Comparison of ENCODE assay signal across 9 cellular contexts in genomic region chr4:185535818-185536729, GRCh38. TPM values are rescaled to one million over a fixed set of nuclear protein-coding genes. Genes with fewer than 3 reads are reported as not detected.
A peak's percentile ranks its signal among the peaks of the same experiment; 100 is the strongest.
DNase-seq lines count a peak whose midpoint lies in the region; ATAC-seq and TF ChIP-seq lines count a peak whose summit lies in the region.
"Had no signal": no experiment of that assay in that cellular context is flagged by ENCODE, and none has a peak within 500 bp of the region (broad histone marks: within the 10 kb centered on the region; RNA-seq: fewer than 3 reads in every experiment).

No MANE protein-coding gene starts in this region.

- no peak for TF ChIP-seq CTCF in ascending aorta (IDR thresholded peaks at IDR 0.05)

- H3K27me3 ChIP-seq in ascending aorta (no peaks in the 10 kb centered on the region), skeletal muscle tissue (ENCODE audit: control insufficient read depth in 3 of 3, insufficient read depth in 3 of 3, low read length in 3 of 3) (no peaks in the 10 kb centered on the region)

- H3K36me3 ChIP-seq in ascending aorta (no peaks in the 10 kb centered on the region), skeletal muscle tissue (ENCODE audit: control insufficient read depth in 3 of 3, insufficient read depth in 3 of 3, low read length in 3 of 3) (peaks cover 0 to 9% (median 6%) of the 10 kb centered on the region in 3 donors)

- intact Hi-C loops in ascending aorta (cut with DNase I) = loop anchor here (1.0 to 2.0 kb wide), 3 partner anchors 31 to 65 kb away; partner anchors contain the start of gene CCDC110

- H3K4me1 ChIP-seq in ascending aorta (peaks cover 4 to 8% of the 10 kb centered on the region in 2 donors), skeletal muscle tissue (ENCODE audit: control insufficient read depth in 3 of 3, insufficient read depth in 3 of 3, low read length in 3 of 3) (peaks cover 12 to 14% (median 14%) of the 10 kb centered on the region in 3 donors)

- ATAC-seq in HG02981 (IDR thresholded peaks at IDR 0.05; ENCODE audit: unreplicated experiment) = no peak

- H3K27ac ChIP-seq in ascending aorta (peak overlapping the region; percentile 94 to 98), skeletal muscle tissue (ENCODE audit: low read depth, low read length) (peak overlapping the region; percentile 78)
- H3K27ac ChIP-seq: HL-60 had no signal

- H3K9ac ChIP-seq in skeletal muscle tissue (ENCODE audit: low read depth in 1 of 3, low read length in 3 of 3) = peak overlapping the region; percentile 66 to 78 (median 77)

- H3K9me3 ChIP-seq in ascending aorta (no peaks in the 10 kb centered on the region), iPS-18c (ENCODE audit: control insufficient read depth, insufficient read depth, low read length) (no peaks in the 10 kb centered on the region), skeletal muscle tissue (ENCODE audit: control insufficient read depth in 3 of 3, low read length in 3 of 3) (no peaks in the 10 kb centered on the region)

- DNase-seq in HT1080 (ENCODE audit: low read depth) (peak; percentile 16), ascending aorta (ENCODE audit: low spot score in 2 of 2) (peak in 1 of 2 donors; percentile 82), UCSD-AML1 (lab: John Stamatoyannopoulos, UW; ENCODE audit: unreplicated experiment) (no peak), HK-2 (ENCODE audit: unreplicated experiment) (no peak)
- no peak for DNase-seq in activated CD8-positive, alpha-beta memory T cell treated with anti-CD3 and anti-CD28 coated beads for 24 hours

- H3K4me3 ChIP-seq in ascending aorta (peak overlapping the region; percentile 65 to 93), iPS-18c (ENCODE audit: insufficient read depth, low read depth, low read length) (peak overlapping the region; percentile 75), skeletal muscle tissue (ENCODE audit: low read length in 3 of 3) (peak overlapping the region; percentile 49 to 74 (median 71))

RNA-seq across cellular contexts. Expression of gene PDLIM3, which starts 0.8 kb away (rescaled TPM):
- total RNA-seq in HT1080 (2014; rRNA removed; shearing (Covaris generic)) = 11.4 and 16.3 TPM in 2 replicates
- polyA plus RNA-seq in HT1080 (2015; cell fraction: cytosol; rRNA removed) = 4.5 and 4.9 TPM in 2 replicates
- polyA plus RNA-seq in HT1080 (2015; cell fraction: nucleus; rRNA removed) = 6.3 and 9.0 TPM in 2 replicates
- total RNA-seq in ascending aorta (445 TPM), skeletal muscle tissue (415 TPM)

Comparison
In these comparisons a context has a peak if more than half of its experiments do, and no peak if none do; other contexts are left out.
1. RNA of gene PDLIM3, which starts 0.8 kb away (total RNA-seq): 445 TPM in ascending aorta (single experiment) and 415 TPM in skeletal muscle tissue (single experiment); 11.4 to 16.3 TPM in HT1080; every median in the first group is over 10 times any median in the second.
2. Peak in every context shown above with its lines, with median percentiles within 50 percentile points of each other: H3K4me3 ChIP-seq.